8 cellular contexts compared by ENCODE assay signal in the genomic region with DNA sequence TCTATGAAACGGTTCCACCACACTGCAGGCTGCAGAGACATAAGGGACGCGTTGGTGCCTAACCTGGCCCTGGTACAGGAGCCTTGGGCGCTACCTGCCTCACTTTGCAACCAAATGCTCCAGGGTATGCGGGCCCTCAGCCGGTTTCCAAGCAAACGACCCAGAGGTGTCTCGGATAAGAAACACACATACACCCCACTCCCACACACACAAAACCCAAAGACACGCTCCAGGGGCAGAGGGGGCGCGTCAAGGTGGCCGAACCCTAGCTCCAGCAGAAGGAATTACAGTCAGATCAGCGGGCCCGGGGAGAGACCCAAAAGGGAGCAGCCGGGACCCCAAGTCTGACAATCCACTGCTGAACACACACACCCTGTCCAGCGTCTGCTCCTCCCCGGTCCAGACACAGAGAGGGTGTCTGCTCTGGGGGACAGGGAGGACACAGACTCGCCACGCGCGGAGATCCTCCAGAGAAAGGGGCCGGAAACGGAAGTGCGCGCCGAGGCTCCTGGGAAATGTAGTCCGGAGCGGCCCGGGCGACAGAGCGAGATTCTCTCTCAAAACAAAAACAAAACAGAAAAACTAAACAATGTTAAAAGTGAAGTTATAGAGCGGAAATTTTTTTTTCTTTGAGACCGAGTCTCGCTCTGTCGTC. TPM values are rescaled to one million over a fixed set of nuclear protein-coding genes. Genes with fewer than 3 reads are reported as not detected.
DNase-seq lines count a peak whose midpoint lies in the region; ATAC-seq, FAIRE-seq and TF ChIP-seq lines count a peak whose summit lies in the region.
"Not testable (repeated sequence)": the region's sequence is repeated elsewhere in the genome, so short reads cannot be mapped to it uniquely, and the experiment has no call there.

A gene (minus strand): TSS at position 488 of the 655 bp plus-strand sequence. CDS start 32,702 bp downstream, outside the sequence.

- H3K4me2 ChIP-seq in keratinocyte (ENCODE audit: control insufficient read depth, extremely low read depth, insufficient read depth, low read depth, low read length) = peak within 1 kb of the TSS; percentile 63

- peak within 1 kb of the TSS; percentile 72 for H3K9ac ChIP-seq in keratinocyte (ENCODE audit: control insufficient read depth, extremely low read depth, insufficient read depth, low read length)

- H3K9me1 ChIP-seq in keratinocyte (ENCODE audit: control insufficient read depth, extremely low read depth, insufficient read depth, low read length) = not testable (repeated sequence)

- ATAC-seq in GM19035 (IDR thresholded peaks at IDR 0.05; ENCODE audit: unreplicated experiment) (peak; percentile 96), HG03159 (IDR thresholded peaks at IDR 0.05; ENCODE audit: unreplicated experiment) (peak; percentile 96)

- dilution Hi-C loops in keratinocyte (cut with MboI; ENCODE audit: extremely low pct_ligation_motif_present, low sequenced_read_pairs) = not testable (repeated sequence)

- not testable (repeated sequence) for H3K79me2 ChIP-seq in keratinocyte (ENCODE audit: control insufficient read depth, insufficient read depth, low read length)

- H4K20me1 ChIP-seq in keratinocyte (ENCODE audit: control insufficient read depth, extremely low read depth, insufficient read depth, low read length) = not testable (repeated sequence)

- not testable (repeated sequence) for H3K9me3 ChIP-seq in keratinocyte (ENCODE audit: control insufficient read depth, low read depth, low read length)

- in situ Hi-C loops in ACHN (cut with HindIII; ENCODE audit: low pct_ligation_motif_present, low pct_unique_long_range_greater_than_20kb, low sequenced_read_pairs) = not testable (repeated sequence)

- H3K4me1 ChIP-seq in keratinocyte (ENCODE audit: control insufficient read depth, extremely low read depth, insufficient read depth, low read length) = not testable (repeated sequence)

- H3K4me3 ChIP-seq in keratinocyte (ENCODE audit: control insufficient read depth in 2 of 3, extremely low read depth in 1 of 3, insufficient read depth in 2 of 3, low read depth in 1 of 3, low read length in 3 of 3) = peak within 1 kb of the TSS; percentile 20 to 59 (median 51)

- not testable (repeated sequence) for FAIRE-seq in keratinocyte (lab: Jason Lieb, UNC)

- peak within 1 kb of the TSS; percentile 88 for H2AFZ ChIP-seq in keratinocyte (ENCODE audit: control insufficient read depth, low read length)

- H3K27ac ChIP-seq in keratinocyte (ENCODE audit: control insufficient read depth, insufficient read depth, low read length) = peak within 1 kb of the TSS; percentile 20

- TF ChIP-seq CTCF in keratinocyte (optimal IDR thresholded peaks at IDR 0.05 in 1 of 3, IDR thresholded peaks at IDR 0.05 in 1 of 3, conservative IDR thresholded peaks at IDR 0.05 in 1 of 3; ENCODE audit: extremely low read depth in 1 of 3, insufficient read depth in 2 of 3, low read length in 3 of 3) = peak in 1 of 3 experiments; percentile 23

- DNase-seq in ACHN = peak; percentile 55
- DNase-seq in NCI-H345 (lab: John Stamatoyannopoulos, UW) = peak; percentile 51
- DNase-seq in activated CD4-positive, alpha-beta T cell treated with anti-CD3 and anti-CD28 coated beads for 24 hours (ENCODE audit: low read depth in 2 of 2) = peak; percentile 64 to 66
- peak; percentile 75 for DNase-seq in cerebellar cortex (ENCODE audit: low spot score)
- not testable (repeated sequence) for DNase-seq in keratinocyte (ENCODE audit: low read depth, low spot score)
- peak; percentile 63 to 69 for DNase-seq in stimulated activated CD4-positive, alpha-beta T cell treated with anti-CD3 and anti-CD28 coated beads, Interleukin-12 subunit alpha, Interleukin-12 subunit beta, amount 100 ng/mL, for 24 hours (ENCODE audit: low read depth in 2 of 2)

- H3K36me3 ChIP-seq in keratinocyte (ENCODE audit: control insufficient read depth in 2 of 2, extremely low read depth in 1 of 2, insufficient read depth in 2 of 2, low read length in 2 of 2) = not testable (repeated sequence)

- H3K27me3 ChIP-seq in keratinocyte (ENCODE audit: control insufficient read depth, extremely low read depth, insufficient read depth, low read length) = not testable (repeated sequence)

RNA-seq across cellular contexts. Expression of the gene that starts here (rescaled TPM):
- 62.3 to 81.3 TPM (median 78.1 TPM) in 3 replicates for polyA plus RNA-seq in keratinocyte
- polyA plus RNA-seq in keratinocyte (2011; ENCODE audit: low read depth) = 96.9 TPM
- polyA plus RNA-seq in keratinocyte (2011; cell fraction: cytosol; rRNA removed) = 63.6 and 81.2 TPM in 2 replicates
- 91.5 and 96.1 TPM in 2 replicates for polyA plus RNA-seq in keratinocyte (2011; cell fraction: nucleus; rRNA removed)
- 65.7 and 83.3 TPM in 2 replicates for polyA plus RNA-seq in keratinocyte (2012; ENCODE audit: low replicate concordance)
- polyA minus RNA-seq in keratinocyte = 61.7 to 104 TPM (median 86.0 TPM) in 3 replicates
- 66.6 TPM for polyA minus RNA-seq in keratinocyte (2011; cell fraction: cytosol; rRNA and poly(A)+ RNA removed)
- 58.0 and 84.1 TPM in 2 replicates for polyA minus RNA-seq in keratinocyte (2011; cell fraction: nucleus; rRNA and poly(A)+ RNA removed)
